ENCODE assay signal across 12 cellular contexts in the genomic region with DNA sequence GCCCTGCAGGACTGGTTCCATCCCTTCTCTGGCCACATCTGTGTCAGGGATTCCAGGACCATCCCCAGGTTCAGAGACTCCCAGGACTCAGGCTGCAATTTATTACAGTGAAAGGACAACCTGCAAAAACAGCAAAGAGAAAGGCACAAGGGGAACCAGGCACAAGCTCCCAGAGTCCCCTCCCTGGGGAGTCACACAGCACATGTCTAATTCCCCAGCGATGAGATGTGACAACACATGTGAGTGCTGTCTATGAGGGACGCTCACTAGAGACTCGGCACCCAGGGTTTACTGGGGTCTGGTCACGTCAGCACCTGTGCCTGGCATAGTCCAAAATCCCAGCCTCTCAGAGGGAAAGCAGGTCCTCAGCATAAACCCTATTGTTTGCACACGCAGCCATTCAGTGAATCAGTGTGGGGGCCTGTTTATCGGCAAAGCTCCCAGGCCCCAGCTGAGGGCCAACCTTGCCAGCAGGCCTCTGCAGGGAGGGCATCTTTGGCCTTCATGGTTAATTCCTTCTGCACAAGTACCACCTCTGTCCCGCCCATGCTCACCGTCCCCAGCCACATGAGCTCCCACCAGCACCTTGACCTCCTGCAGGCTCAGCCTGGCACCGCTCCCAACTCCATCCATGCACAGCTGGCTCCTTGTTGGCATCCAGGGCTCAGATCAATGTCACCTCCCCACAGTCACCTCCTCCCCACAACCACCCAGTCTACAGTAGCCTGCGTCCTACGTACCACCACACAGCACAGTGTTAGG.
DNase-seq lines count a peak whose midpoint lies in the region; ATAC-seq and TF ChIP-seq lines count a peak whose summit lies in the region.
"Had no signal": no experiment of that assay in that cellular context is flagged by ENCODE, and none has a peak within 500 bp of the region (broad histone marks: within the 10 kb centered on the region; RNA-seq: fewer than 3 reads in every experiment).

No MANE protein-coding gene starts in this region.

- no peaks in the 10 kb centered on the region for H3K9me3 ChIP-seq in CD8-positive, alpha-beta memory T cell (ENCODE audit: low read length)
- H3K9me3 ChIP-seq in HAP-1 (no peaks in the 10 kb centered on the region), breast epithelium (peaks cover 8 to 12% of the 10 kb centered on the region in 2 donors)
- H3K9me3 ChIP-seq: MG63 had no signal

- TF ChIP-seq CTCF in breast epithelium (IDR thresholded peaks at IDR 0.05): no peak

- ATAC-seq in GM19452 (IDR thresholded peaks at IDR 0.05; ENCODE audit: unreplicated experiment) (peak; percentile 14), HG03135 (IDR thresholded peaks at IDR 0.05; ENCODE audit: unreplicated experiment) (peak; percentile 13)

- H3K27me3 ChIP-seq in CD8-positive, alpha-beta memory T cell (ENCODE audit: insufficient read depth, low read length, poor library complexity, severe bottlenecking): no peaks in the 10 kb centered on the region
- H3K27me3 ChIP-seq in HAP-1 (ENCODE audit: low read depth) (0 out of 2 replicates have a peak, but pooled peaks cover 3% of the 10 kb centered on the region), breast epithelium (peaks cover 0 to 3% of the 10 kb centered on the region in 2 donors)
- H3K27me3 ChIP-seq: MG63 had no signal

- H3K27ac ChIP-seq in CD8-positive, alpha-beta memory T cell (ENCODE audit: low read depth, low read length): no peak overlapping the region
- no peak overlapping the region for H3K27ac ChIP-seq in breast epithelium
- H3K27ac ChIP-seq: GM23248 had no signal

- H3K4me1 Mint-ChIP-seq in CD8-positive, alpha-beta memory T cell: peaks cover 14 to 19% (median 18%) of the 10 kb centered on the region in 3 donors
- peaks cover 16% of the 10 kb centered on the region for H3K4me1 Mint-ChIP-seq in activated naive CD8-positive, alpha-beta T cell (ENCODE audit: low read depth)
- H3K4me1 Mint-ChIP-seq: nephron had no signal

- in situ Hi-C loops in HAP-1 (cut with MboI; ENCODE audit: low sequenced_read_pairs): no loop called here

- peak overlapping the region in 4 of 7 donors; percentile 13 to 54 (median 22) for H3K4me3 Mint-ChIP-seq in CD8-positive, alpha-beta memory T cell
- H3K4me3 Mint-ChIP-seq in activated naive CD8-positive, alpha-beta T cell: no peak overlapping the region
- H3K4me3 Mint-ChIP-seq: nephron had no signal

- peaks cover 11 to 20% (median 15%) of the 10 kb centered on the region in 5 donors for H3K9me3 Mint-ChIP-seq in CD8-positive, alpha-beta memory T cell
- peaks cover 12% of the 10 kb centered on the region for H3K9me3 Mint-ChIP-seq in activated naive CD8-positive, alpha-beta T cell (ENCODE audit: low read depth)

- CTCF ChIA-PET in CD8-positive, alpha-beta memory T cell (lab: Charles Lee): no interaction called here

- no peak overlapping the region for H3K4me3 ChIP-seq in CD8-positive, alpha-beta memory T cell (ENCODE audit: low read length)
- H3K4me3 ChIP-seq in HAP-1 (no peak overlapping the region), breast epithelium (no peak overlapping the region)
- H3K4me3 ChIP-seq: GM23248, MG63 had no signal

- peaks cover 18% of the 10 kb centered on the region for H3K4me1 ChIP-seq in CD8-positive, alpha-beta memory T cell (ENCODE audit: insufficient read depth, low read length)
- H3K4me1 ChIP-seq in HAP-1 (no peaks in the 10 kb centered on the region), breast epithelium (no peaks in the 10 kb centered on the region)

- peaks cover 13 to 31% of the 10 kb centered on the region in 2 donors for H3K27me3 Mint-ChIP-seq in CD8-positive, alpha-beta memory T cell
- peaks cover 3% of the 10 kb centered on the region for H3K27me3 Mint-ChIP-seq in activated naive CD8-positive, alpha-beta T cell

- intact Hi-C loops in breast epithelium (cut with DNase I; ENCODE audit: low total_unique reads): no loop called here

- DNase-seq in CD8-positive, alpha-beta memory T cell: no peak
- DNase-seq in HAP-1 (ENCODE audit: low spot score in 2 of 2) (no peak), breast epithelium (ENCODE audit: low spot score in 2 of 2) (no peak), cerebellar cortex (ENCODE audit: low spot score) (no peak), mucosa of gallbladder (ENCODE audit: low spot score) (no peak)
- DNase-seq: hippocampal formation had no signal

- peak overlapping the region in 7 of 8 donors; percentile 44 to 92 (median 83) for H3K27ac Mint-ChIP-seq in CD8-positive, alpha-beta memory T cell
- H3K27ac Mint-ChIP-seq in activated naive CD8-positive, alpha-beta T cell: peak overlapping the region; percentile 41
- H3K27ac Mint-ChIP-seq: nephron had no signal

- H3K36me3 ChIP-seq in CD8-positive, alpha-beta memory T cell (ENCODE audit: insufficient read depth, low read length): no peaks in the 10 kb centered on the region
- H3K36me3 ChIP-seq in HAP-1 (replicated peaks) (no peaks in the 10 kb centered on the region), breast epithelium (no peaks in the 10 kb centered on the region)
- H3K36me3 ChIP-seq: MG63 had no signal

- no peak for TF ChIP-seq POLR2A in breast epithelium (IDR thresholded peaks at IDR 0.05)

- POLR2A ChIA-PET in CD8-positive, alpha-beta memory T cell (lab: Charles Lee): no interaction called here

- peaks cover 0 to 17% (median 0%) of the 10 kb centered on the region in 3 donors for H3K36me3 Mint-ChIP-seq in CD8-positive, alpha-beta memory T cell
- H3K36me3 Mint-ChIP-seq in activated naive CD8-positive, alpha-beta T cell: peaks cover 4% of the 10 kb centered on the region
